Comparison of ENCODE assay signal across 1 cellular context in genomic region chr7:42931834-42932651, GRCh38.
TF ChIP-seq lines count a peak whose summit lies in the region.

TSS of gene MRPL32 (plus strand) at chr7:42932376. CDS start at chr7:42932387, 11 bp downstream.
TSS of gene PSMA2 (minus strand) at chr7:42932174. CDS start at chr7:42932158, 16 bp downstream.

TF ChIP-seq in HepG2, 621 proteins besides CTCF, POLR2A, EP300 and RAD21 (continued from another document and continues in another):
- no peak for TF ChIP-seq AHDC1 (CRISPR knock-in tag; IDR thresholded peaks at IDR 0.05; ENCODE audit: borderline replicate concordance)
- TF ChIP-seq DPF2 (CRISPR knock-in tag; IDR thresholded peaks at IDR 0.05; ENCODE audit: borderline replicate concordance, low read depth): no peak
- no peak for TF ChIP-seq MAZ (IDR thresholded peaks at IDR 0.05; ENCODE audit: borderline replicate concordance, low read depth, low read length)
- peak; percentile 73; the same call in 1 of the 2 replicates for TF ChIP-seq MAZ (CRISPR knock-in tag; IDR thresholded peaks at IDR 0.05; ENCODE audit: low read depth)
- TF ChIP-seq ZNF235 (CRISPR knock-in tag; IDR thresholded peaks at IDR 0.05; ENCODE audit: borderline replicate concordance): 0 out of 2 replicates have a peak, but pooled peaks have one; percentile 44
- TF ChIP-seq SOX5 (CRISPR knock-in tag; IDR thresholded peaks at IDR 0.05; ENCODE audit: borderline replicate concordance): no peak
- TF ChIP-seq RELA (CRISPR knock-in tag; IDR thresholded peaks at IDR 0.05): no peak
- no peak for TF ChIP-seq ISX (CRISPR knock-in tag; conservative IDR thresholded peaks at IDR 0.05)
- peak; percentile 72; the same call in 1 of the 2 replicates for TF ChIP-seq THAP9 (CRISPR knock-in tag; IDR thresholded peaks at IDR 0.05; ENCODE audit: borderline replicate concordance)
- no peak for TF ChIP-seq GPBP1L1 (CRISPR knock-in tag; IDR thresholded peaks at IDR 0.05)
- no peak for TF ChIP-seq ZNF7 (CRISPR knock-in tag; IDR thresholded peaks at IDR 0.05)
- TF ChIP-seq TCF12 (IDR thresholded peaks at IDR 0.05): no peak
- no peak for TF ChIP-seq TCF12 (CRISPR knock-in tag; IDR thresholded peaks at IDR 0.05)
- TF ChIP-seq NR0B2 (CRISPR knock-in tag; IDR thresholded peaks at IDR 0.05): peak; percentile 46; the same call in 1 of the 2 replicates
- TF ChIP-seq ZNF574 (CRISPR knock-in tag; IDR thresholded peaks at IDR 0.05): peak; percentile 68
- no peak for TF ChIP-seq IRF9 (CRISPR knock-in tag; IDR thresholded peaks at IDR 0.05; ENCODE audit: borderline replicate concordance)
- no peak for TF ChIP-seq KLF12 (CRISPR knock-in tag; IDR thresholded peaks at IDR 0.05; ENCODE audit: borderline replicate concordance)
- no peak for TF ChIP-seq BATF2 (CRISPR knock-in tag; IDR thresholded peaks at IDR 0.05)
- no peak for TF ChIP-seq SRSF9 (IDR thresholded peaks at IDR 0.05; ENCODE audit: borderline replicate concordance, insufficient read depth, low read depth, low read length, poor library complexity, severe bottlenecking)
- TF ChIP-seq HMGXB4 (CRISPR knock-in tag; IDR thresholded peaks at IDR 0.05; ENCODE audit: borderline replicate concordance in 1 of 2, low read depth in 1 of 2): peak; percentile 55 to 69; a peak in 3 of 4 replicates
- TF ChIP-seq ZNF776 (CRISPR knock-in tag; IDR thresholded peaks at IDR 0.05): peak; percentile 67; the same call in 1 of the 2 replicates
- no peak for TF ChIP-seq CBX1 (IDR thresholded peaks at IDR 0.05; ENCODE audit: low read depth)
- peak; percentile 26; the same call in 1 of the 2 replicates for TF ChIP-seq SSRP1 (CRISPR knock-in tag; IDR thresholded peaks at IDR 0.05)
- 0 out of 2 replicates have a peak, but pooled peaks have one; percentile 9 for TF ChIP-seq NCOA2 (CRISPR knock-in tag; IDR thresholded peaks at IDR 0.05)
- TF ChIP-seq TARDBP (CRISPR knock-in tag; IDR thresholded peaks at IDR 0.05): 0 out of 2 replicates have a peak, but pooled peaks have one; percentile 19
- no peak for TF ChIP-seq ZNF513 (CRISPR knock-in tag; conservative IDR thresholded peaks at IDR 0.05)
- peak; percentile 83 for TF ChIP-seq ZNF891 (CRISPR knock-in tag; IDR thresholded peaks at IDR 0.05)
- no peak for TF ChIP-seq ZFP36 (IDR thresholded peaks at IDR 0.05; ENCODE audit: borderline replicate concordance, low read depth, low read length, partially characterized antibody)
- no peak for TF ChIP-seq ZNF549 (CRISPR knock-in tag; IDR thresholded peaks at IDR 0.05)
- TF ChIP-seq ZNF121 (CRISPR knock-in tag; IDR thresholded peaks at IDR 0.05): no peak
- peak; percentile 54; the same call in 1 of the 2 replicates for TF ChIP-seq GZF1 (CRISPR knock-in tag; IDR thresholded peaks at IDR 0.05)
- TF ChIP-seq THAP7 (CRISPR knock-in tag; IDR thresholded peaks at IDR 0.05): peak; percentile 61; the same call in 1 of the 2 replicates
- TF ChIP-seq NR1H2 (CRISPR knock-in tag; IDR thresholded peaks at IDR 0.05; ENCODE audit: borderline replicate concordance, low read depth): no peak
- peak; percentile 42; the same call in 1 of the 2 replicates for TF ChIP-seq SALL1 (CRISPR knock-in tag; IDR thresholded peaks at IDR 0.05)
